13 cellular contexts compared by ENCODE assay signal in the genomic region with DNA sequence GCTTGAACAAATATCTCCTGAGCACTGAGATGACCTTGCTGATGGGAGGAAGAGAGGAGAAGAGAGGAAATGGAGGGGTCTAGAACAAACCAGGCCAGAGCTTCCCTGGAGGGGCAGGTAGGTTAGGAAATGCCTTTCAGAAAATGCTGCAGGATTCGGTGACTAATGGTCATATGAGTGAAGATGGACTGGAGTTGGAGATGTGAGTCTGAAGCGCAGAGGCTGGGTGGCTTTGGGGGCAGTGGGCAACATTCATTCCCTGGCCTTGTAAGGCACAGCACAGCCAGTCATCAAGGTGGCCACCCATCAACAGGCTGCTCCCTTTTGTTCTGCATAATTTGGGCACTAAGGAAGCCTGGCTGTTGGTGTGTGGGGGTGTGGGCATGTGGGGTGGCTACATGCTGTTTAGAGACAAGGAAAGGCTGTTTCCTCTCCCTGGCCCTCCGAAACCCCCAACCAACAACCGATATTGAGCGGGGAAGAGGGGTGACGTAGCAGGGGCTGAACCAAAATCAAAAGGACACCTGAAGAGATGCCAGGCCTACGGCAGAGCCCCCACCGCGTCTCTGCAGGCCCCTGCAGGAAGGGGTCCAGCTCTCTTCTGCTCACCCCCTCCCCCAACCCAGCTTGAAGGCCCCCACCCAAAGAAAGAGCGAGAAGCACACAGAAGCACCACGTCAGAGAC. TPM values are rescaled to one million over a fixed set of nuclear protein-coding genes. Genes with fewer than 3 reads are reported as not detected.
DNase-seq lines count a peak whose midpoint lies in the region; ATAC-seq and TF ChIP-seq lines count a peak whose summit lies in the region.
"Had no signal": no experiment of that assay in that cellular context is flagged by ENCODE, and none has a peak within 500 bp of the region (broad histone marks: within the 10 kb centered on the region; RNA-seq: fewer than 3 reads in every experiment).

No MANE protein-coding gene starts in this region.

- H3K9me2 ChIP-seq in hepatocyte (replicated peaks; ENCODE audit: insufficient read depth), result no peaks in the 10 kb centered on the region

- DNase-seq in activated naive CD4-positive, alpha-beta T cell treated with anti-CD3 and anti-CD28 coated beads for 36 hours, result no peak
- DNase-seq in activated naive CD4-positive, alpha-beta T cell (lab: John Stamatoyannopoulos, UW), result no peak
- DNase-seq in activated B cell treated with CpG ODN at 0.5 μM for 24 hours, result no peak
- DNase-seq in hepatocyte (ENCODE audit: low spot score), result no peak
- no peak for DNase-seq in stimulated activated effector memory CD8-positive, alpha-beta T cell treated with anti-CD3 and anti-CD28 coated beads, Interleukin-12 subunit alpha, Interleukin-12 subunit beta, amount 100 ng/mL, for 72 hours (ENCODE audit: low spot score in 2 of 2)
- no peak for DNase-seq in NCI-H1436 treated with DMSO at 0.1 percent for 48 hours (lab: John Stamatoyannopoulos, UW)
- no peak for DNase-seq in COR-L47 (lab: John Stamatoyannopoulos, UW)
- DNase-seq: foreskin fibroblast; GDM1; NCI-H1436; NK-92 treated with Interleukin-12 subunit alpha and Interleukin-12 subunit beta, amount 100 ng/mL, for 24 hours; small intestine had no signal

- no peak overlapping the region for H2AFZ ChIP-seq in hepatocyte

- no peak for ATAC-seq in activated B cell treated with CpG ODN at 0.5 μM for 24 hours (ENCODE audit: low read depth)
- no peak for ATAC-seq in stimulated activated effector memory CD8-positive, alpha-beta T cell treated with anti-CD3 and anti-CD28 coated beads, Interleukin-12 subunit alpha, Interleukin-12 subunit beta, amount 100 ng/mL, for 72 hours
- no peak for ATAC-seq in HG03159 (IDR thresholded peaks at IDR 0.05; ENCODE audit: unreplicated experiment)

- peak overlapping the region; percentile 99 for H3K4me2 ChIP-seq in hepatocyte

- H3K36me3 Mint-ChIP-seq in activated naive CD4-positive, alpha-beta T cell treated with anti-CD3 and anti-CD28 coated beads for 36 hours (ENCODE audit: low read depth), result no peaks in the 10 kb centered on the region
- H3K36me3 Mint-ChIP-seq in activated B cell treated with CpG ODN at 0.5 μM for 24 hours (ENCODE audit: low read depth), result peaks cover 2% of the 10 kb centered on the region
- peaks cover 5% of the 10 kb centered on the region for H3K36me3 Mint-ChIP-seq in stimulated activated effector memory CD8-positive, alpha-beta T cell treated with anti-CD3 and anti-CD28 coated beads, Interleukin-12 subunit alpha, Interleukin-12 subunit beta, amount 100 ng/mL, for 72 hours

- H3K9me3 ChIP-seq in hepatocyte (ENCODE audit: low read depth), result no peaks in the 10 kb centered on the region

- peak overlapping the region; percentile 41 for H3K4me3 Mint-ChIP-seq in activated naive CD4-positive, alpha-beta T cell treated with anti-CD3 and anti-CD28 coated beads for 36 hours
- peak overlapping the region; percentile 74 for H3K4me3 Mint-ChIP-seq in activated B cell treated with CpG ODN at 0.5 μM for 24 hours
- H3K4me3 Mint-ChIP-seq in stimulated activated effector memory CD8-positive, alpha-beta T cell treated with anti-CD3 and anti-CD28 coated beads, Interleukin-12 subunit alpha, Interleukin-12 subunit beta, amount 100 ng/mL, for 72 hours, result peak overlapping the region; percentile 71

- no peak overlapping the region for H3K4me3 ChIP-seq in hepatocyte

- H3K4me1 ChIP-seq in hepatocyte (ENCODE audit: insufficient read depth), result peaks cover 31% of the 10 kb centered on the region

- CTCF ChIA-PET in activated naive CD4-positive, alpha-beta T cell treated with anti-CD3 and anti-CD28 coated beads for 36 hours (lab: Charles Lee), result interaction anchor here (1.0 kb wide), 1 partner anchor 18 kb away, joined by 3 read pairs; no protein-coding TSS in a partner anchor
- CTCF ChIA-PET in activated B cell treated with CpG ODN at 0.5 μM for 24 hours (lab: Charles Lee), result no interaction called here

- intact Hi-C loops in activated naive CD4-positive, alpha-beta T cell treated with anti-CD3 and anti-CD28 coated beads for 36 hours (cut with micrococcal nuclease), result loop anchor here (5.0 kb wide), 2 partner anchors 41 to 164 kb away; no protein-coding TSS in a partner anchor
- intact Hi-C loops in activated B cell treated with CpG ODN at 0.5 μM for 24 hours (cut with micrococcal nuclease), result no loop called here

- peaks cover 83% of the 10 kb centered on the region for H3K27me3 ChIP-seq in hepatocyte

- POLR2A ChIA-PET in activated B cell treated with CpG ODN at 0.5 μM for 24 hours (lab: Charles Lee), result no interaction called here

- no peak for TF ChIP-seq CTCF in activated B cell treated with CpG ODN at 0.5 μM for 24 hours (IDR thresholded peaks at IDR 0.05)
- no peak for TF ChIP-seq CTCF in hepatocyte (IDR thresholded peaks at IDR 0.05; ENCODE audit: poor library complexity)

- H3K27ac Mint-ChIP-seq in activated naive CD4-positive, alpha-beta T cell treated with anti-CD3 and anti-CD28 coated beads for 36 hours, result no peak overlapping the region
- H3K27ac Mint-ChIP-seq in activated B cell treated with CpG ODN at 0.5 μM for 24 hours, result no peak overlapping the region
- no peak overlapping the region for H3K27ac Mint-ChIP-seq in stimulated activated effector memory CD8-positive, alpha-beta T cell treated with anti-CD3 and anti-CD28 coated beads, Interleukin-12 subunit alpha, Interleukin-12 subunit beta, amount 100 ng/mL, for 72 hours

- no peaks in the 10 kb centered on the region for H3K36me3 ChIP-seq in hepatocyte (replicated peaks; ENCODE audit: insufficient read depth, low read depth)

- H3K27me3 Mint-ChIP-seq in activated naive CD4-positive, alpha-beta T cell treated with anti-CD3 and anti-CD28 coated beads for 36 hours (ENCODE audit: low read depth), result peaks cover 65% of the 10 kb centered on the region
- H3K27me3 Mint-ChIP-seq in activated B cell treated with CpG ODN at 0.5 μM for 24 hours, result peaks cover 65% of the 10 kb centered on the region

- no peaks in the 10 kb centered on the region for H4K20me1 ChIP-seq in hepatocyte (ENCODE audit: insufficient read depth, poor library complexity, severe bottlenecking)

- H3K9me3 Mint-ChIP-seq in activated naive CD4-positive, alpha-beta T cell treated with anti-CD3 and anti-CD28 coated beads for 36 hours, result no peaks in the 10 kb centered on the region
- H3K9me3 Mint-ChIP-seq in activated B cell treated with CpG ODN at 0.5 μM for 24 hours, result no peaks in the 10 kb centered on the region
- no peaks in the 10 kb centered on the region for H3K9me3 Mint-ChIP-seq in stimulated activated effector memory CD8-positive, alpha-beta T cell treated with anti-CD3 and anti-CD28 coated beads, Interleukin-12 subunit alpha, Interleukin-12 subunit beta, amount 100 ng/mL, for 72 hours

- H3K27ac ChIP-seq in hepatocyte, result no peak overlapping the region

- WGBS in hepatocyte (ENCODE audit: low lambda C conversion rate, missing lambda C conversion rate), result 46% methylated on average over 11 of the region's 11 CpGs

- H3K79me2 ChIP-seq in hepatocyte, result no peaks in the 10 kb centered on the region

- peaks cover 26% of the 10 kb centered on the region for H3K4me1 Mint-ChIP-seq in activated naive CD4-positive, alpha-beta T cell treated with anti-CD3 and anti-CD28 coated beads for 36 hours (ENCODE audit: low read depth)
- peaks cover 33% of the 10 kb centered on the region for H3K4me1 Mint-ChIP-seq in activated B cell treated with CpG ODN at 0.5 μM for 24 hours
- H3K4me1 Mint-ChIP-seq in stimulated activated effector memory CD8-positive, alpha-beta T cell treated with anti-CD3 and anti-CD28 coated beads, Interleukin-12 subunit alpha, Interleukin-12 subunit beta, amount 100 ng/mL, for 72 hours, result peaks cover 34% of the 10 kb centered on the region

RNA-seq across cellular contexts. Expression of a gene that starts 1.5 kb away (rescaled TPM):
- total RNA-seq in activated naive CD4-positive, alpha-beta T cell treated with anti-CD3 and anti-CD28 coated beads for 36 hours, result under 1 TPM; 0.55 to 0.67 TPM
- total RNA-seq in activated B cell treated with CpG ODN at 0.5 μM for 24 hours, result 0.12 and 0.27 TPM in 2 replicates
- total RNA-seq in hepatocyte, result 0.20 TPM in 1 of 2 replicates, not detected in the other
- not detected in 2 replicates for polyA plus RNA-seq in hepatocyte

RNA-seq across cellular contexts. Expression of a gene that starts 13.8 kb away (rescaled TPM):
- total RNA-seq in activated naive CD4-positive, alpha-beta T cell treated with anti-CD3 and anti-CD28 coated beads for 36 hours, result not detected
- total RNA-seq in activated B cell treated with CpG ODN at 0.5 μM for 24 hours (not detected in 2 replicates), hepatocyte (not detected in 2 replicates)
- not detected in 2 replicates for polyA plus RNA-seq in hepatocyte
- polyA plus RNA-seq: small intestine had no signal

RNA-seq across cellular contexts. Expression of a gene that starts 20.8 kb away (rescaled TPM):
- total RNA-seq in activated naive CD4-positive, alpha-beta T cell treated with anti-CD3 and anti-CD28 coated beads for 36 hours, result not detected
- total RNA-seq in activated B cell treated with CpG ODN at 0.5 μM for 24 hours, result not detected in 2 replicates
- not detected in 2 replicates for total RNA-seq in hepatocyte
- not detected in 2 replicates for polyA plus RNA-seq in hepatocyte

RNA-seq across cellular contexts. Expression of a gene that starts 44.2 kb away (rescaled TPM):
- total RNA-seq in activated naive CD4-positive, alpha-beta T cell treated with anti-CD3 and anti-CD28 coated beads for 36 hours, result 100 to 1,000 TPM; 109 to 112 TPM
- 55.9 and 64.1 TPM in 2 replicates for total RNA-seq in activated B cell treated with CpG ODN at 0.5 μM for 24 hours
- 13.2 and 16.6 TPM in 2 replicates for total RNA-seq in hepatocyte
- polyA plus RNA-seq in hepatocyte, result 20.7 TPM in 2 replicates

RNA-seq across cellular contexts. Expression of a gene that starts 46.9 kb away (rescaled TPM):
- under 1 TPM; 0.45 to 0.89 TPM for total RNA-seq in activated naive CD4-positive, alpha-beta T cell treated with anti-CD3 and anti-CD28 coated beads for 36 hours
- total RNA-seq in activated B cell treated with CpG ODN at 0.5 μM for 24 hours, result 1.0 and 1.2 TPM in 2 replicates
- total RNA-seq in hepatocyte, result 1.4 and 2.9 TPM in 2 replicates
- 1.0 and 2.6 TPM in 2 replicates for polyA plus RNA-seq in hepatocyte
